ENCODE assay signal across 14 cellular contexts in the genomic region with DNA sequence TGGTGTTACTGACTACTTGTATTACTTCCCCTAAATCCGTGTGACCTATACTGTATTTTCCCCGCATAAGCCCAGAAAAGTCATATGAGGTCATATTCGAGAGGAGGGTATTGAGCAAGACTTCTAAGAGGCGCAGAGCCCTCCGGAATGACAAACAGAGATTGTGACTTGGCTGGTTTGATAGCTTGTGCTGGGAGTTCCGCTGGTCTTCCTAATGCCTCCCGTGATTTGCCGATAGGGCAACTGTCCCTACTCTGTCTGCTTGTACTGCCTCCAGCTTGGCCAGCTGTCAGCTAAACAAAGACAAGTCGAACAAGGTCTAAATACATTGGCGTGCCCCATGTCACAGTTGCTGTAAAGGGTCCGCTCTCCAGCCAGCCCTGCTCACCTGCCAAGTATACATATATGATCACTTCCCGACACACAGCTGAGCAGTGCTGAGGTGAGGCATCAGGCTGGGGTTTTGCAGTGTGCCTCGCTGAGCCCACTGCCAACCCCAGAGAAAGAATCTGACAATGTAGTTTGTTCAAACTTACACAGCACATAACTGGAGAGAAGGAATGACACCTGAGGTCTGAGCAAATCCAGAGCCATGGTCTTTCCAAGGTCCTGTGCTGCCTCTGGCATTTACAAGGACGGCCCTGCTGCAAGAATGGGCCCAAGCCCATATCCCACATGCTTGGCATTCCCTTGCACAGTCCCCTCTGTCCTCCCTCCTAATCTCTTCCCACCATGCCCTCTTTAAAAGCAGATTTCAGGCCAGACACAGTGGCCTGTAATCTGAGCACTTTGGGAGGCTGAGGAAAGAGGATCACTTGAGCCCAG. TPM values are rescaled to one million over a fixed set of nuclear protein-coding genes. Genes with fewer than 3 reads are reported as not detected.
DNase-seq lines count a peak whose midpoint lies in the region; ATAC-seq and TF ChIP-seq lines count a peak whose summit lies in the region.
"Had no signal": no experiment of that assay in that cellular context is flagged by ENCODE, and none has a peak within 500 bp of the region (broad histone marks: within the 10 kb centered on the region; RNA-seq: fewer than 3 reads in every experiment).

No MANE protein-coding gene starts in this region.

- peaks cover 4% of the 10 kb centered on the region for H3K36me3 ChIP-seq in lower lobe of right lung
- no peaks in the 10 kb centered on the region for H3K36me3 ChIP-seq in gastrocnemius medialis

- H3K4me1 ChIP-seq in lower lobe of right lung (peaks cover 48% of the 10 kb centered on the region), gastrocnemius medialis (peaks cover 0 to 12% of the 10 kb centered on the region in 2 donors)

- peak overlapping the region; percentile 18 for H3K4me3 ChIP-seq in coronary artery
- no peak overlapping the region for H3K4me3 ChIP-seq in lower lobe of right lung
- no peak overlapping the region for H3K4me3 ChIP-seq in gastrocnemius medialis
- H3K4me3 ChIP-seq: BLaER1 treated with 17β-estradiol and CSF1 and Interleukin-3, amounts not matched to agents 10 nM and 100 nM had no signal

- H3K27me3 ChIP-seq in lower lobe of right lung (ENCODE audit: low read depth) (no peaks in the 10 kb centered on the region), gastrocnemius medialis (no peaks in the 10 kb centered on the region)
- H3K27me3 ChIP-seq: BLaER1 treated with 17β-estradiol and CSF1 and Interleukin-3, amounts not matched to agents 10 nM and 100 nM had no signal

- no peak for TF ChIP-seq POLR2A in gastrocnemius medialis (IDR thresholded peaks at IDR 0.05)

- in situ Hi-C loops in KBM-7 (cut with MboI; ENCODE audit: low pct_unique_long_range_greater_than_20kb, low sequenced_read_pairs) (no loop called here), gastrocnemius medialis (cut with MboI; ENCODE audit: low sequenced_read_pairs in 4 of 4) (no loop called here)

- peak overlapping the region; percentile 42 to 79 for H3K27ac ChIP-seq in coronary artery
- peak overlapping the region; percentile 78 for H3K27ac ChIP-seq in lower lobe of right lung
- peak overlapping the region; percentile 33 to 51 (median 42) for H3K27ac ChIP-seq in gastrocnemius medialis

- no peaks in the 10 kb centered on the region for H3K9me3 ChIP-seq in lower lobe of right lung
- H3K9me3 ChIP-seq in gastrocnemius medialis, result no peaks in the 10 kb centered on the region

- DNase-seq in KBM-7 (peak; percentile 14), coronary artery (ENCODE audit: low spot score) (no peak), lower lobe of right lung (peak; percentile 53), gastrocnemius medialis (peak in 1 of 2 donors; percentile 34), NCI-H2029 treated with DMSO at 0.1 percent for 48 hours (lab: John Stamatoyannopoulos, UW) (no peak), A172 (ENCODE audit: low spot score) (no peak), NCI-H2227 treated with DMSO at 0.1 percent for 48 hours (lab: John Stamatoyannopoulos, UW) (no peak), hypothalamus (lab: John Stamatoyannopoulos, UW) (no peak)
- DNase-seq: activated CD4-positive, alpha-beta T cell treated with anti-CD3 and anti-CD28 coated beads, Interleukin-2, amount 50 U/mL, for 4 hours; activated gamma-delta T cell treated with Interleukin-2 at 50 U/mL for 16 hours; foreskin melanocyte; NCI-H1436; NK-92 treated with Interleukin-12 subunit alpha and Interleukin-12 subunit beta, amount 100 ng/mL, for 24 hours had no signal

- TF ChIP-seq CTCF in coronary artery (IDR thresholded peaks at IDR 0.05), result no peak
- no peak for TF ChIP-seq CTCF in lower lobe of right lung (IDR thresholded peaks at IDR 0.05)
- TF ChIP-seq CTCF in gastrocnemius medialis (IDR thresholded peaks at IDR 0.05 in 4 of 5, conservative IDR thresholded peaks at IDR 0.05 in 1 of 5), result no peak

- ATAC-seq in lower lobe of right lung, result peak; percentile 77 to 81
- peak; percentile 36 to 62 for ATAC-seq in gastrocnemius medialis

- intact Hi-C loops in lower lobe of right lung (cut with DNase I), result no loop called here
- intact Hi-C loops in gastrocnemius medialis (cut with DNase I; ENCODE audit: low total_unique reads), result no loop called here

RNA-seq across cellular contexts. Expression of a gene that starts 23.7 kb away (rescaled TPM):
- total RNA-seq in lower lobe of right lung (158 TPM), gastrocnemius medialis (10 to 100 TPM; 53.5 to 78.5 (median 62.8) TPM)
- total RNA-seq in A172 (2014; rRNA removed; shearing (Covaris generic)), result 13.0 and 21.3 TPM in 2 replicates

Comparison
In these comparisons a context has a peak if more than half of its experiments do, and no peak if none do; other contexts are left out.
1. DNase-seq: peak in KBM-7 (single experiment) and lower lobe of right lung (single experiment); none in coronary artery (single experiment), NCI-H2029 treated with DMSO at 0.1 percent for 48 hours (single experiment), A172 (single experiment), NCI-H2227 treated with DMSO at 0.1 percent for 48 hours (single experiment) and hypothalamus (0 of 51).
2. Peak in every context shown above with its lines, with median percentiles within 50 percentile points of each other: H3K27ac ChIP-seq.